23 cellular contexts compared by ENCODE assay signal in the genomic region with DNA sequence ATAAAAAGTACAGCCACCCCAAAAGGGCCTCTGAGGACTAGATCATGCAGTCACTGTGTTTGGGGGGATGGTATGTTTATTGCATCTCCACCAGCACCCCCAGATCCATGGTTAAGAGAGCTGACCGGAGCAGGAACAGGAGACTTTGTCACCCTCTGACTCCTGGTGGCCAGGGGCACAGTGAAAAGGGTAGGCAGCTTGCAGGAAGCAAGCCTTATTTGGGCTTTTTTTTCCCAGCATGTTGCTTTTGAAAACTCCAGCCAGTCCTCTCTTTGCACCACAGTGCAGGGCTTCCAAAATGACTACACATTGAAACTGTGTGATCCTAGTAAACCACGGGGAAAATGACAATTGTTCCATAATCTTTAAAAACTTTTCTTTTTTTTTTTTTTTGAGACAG. TPM values are rescaled to one million over a fixed set of nuclear protein-coding genes. Genes with fewer than 3 reads are reported as not detected.
"Had no signal": no experiment of that assay in that cellular context is flagged by ENCODE, and none has a peak within 500 bp of the region (broad histone marks: within the 10 kb centered on the region; RNA-seq: fewer than 3 reads in every experiment).

No MANE protein-coding gene starts in this region.

- H3K36me3 ChIP-seq: gastrocnemius medialis, heart right ventricle had no signal

- ATAC-seq: foreskin keratinocyte, gastrocnemius medialis, left cardiac atrium, left lung, left ventricle myocardium superior, lower lobe of right lung had no signal

- H3K4me1 ChIP-seq: esophagus muscularis mucosa, foreskin keratinocyte, gastrocnemius medialis, heart right ventricle, left lung, lower lobe of right lung had no signal

- H3K27ac ChIP-seq: coronary artery, dorsolateral prefrontal cortex, esophagus muscularis mucosa, foreskin keratinocyte, gastrocnemius medialis, heart right ventricle, left lung, lower lobe of right lung had no signal

- H3K9me3 ChIP-seq: esophagus muscularis mucosa, gastrocnemius medialis, heart right ventricle, left lung, lower lobe of right lung had no signal

- H3K27me3 ChIP-seq: dorsolateral prefrontal cortex, foreskin keratinocyte, gastrocnemius medialis, heart right ventricle, left lung had no signal

- FAIRE-seq: colon, endothelial cell of umbilical vein, islet of Langerhans, keratinocyte had no signal

- DNase-seq: dermis blood vessel endothelial cell; dorsolateral prefrontal cortex; effector CD4-positive, alpha-beta T cell; effector memory CD4-positive, alpha-beta T cell; foreskin keratinocyte; gastrocnemius medialis; glutamatergic neuron; head of caudate nucleus; heart right ventricle; hippocampal formation; left cardiac atrium; left lung; left ventricle myocardium superior; lower lobe of right lung; mesenchymal stem cell; midbrain had no signal

- H3K4me3 ChIP-seq: coronary artery, dorsolateral prefrontal cortex, esophagus muscularis mucosa, gastrocnemius medialis, heart right ventricle, left lung, lower lobe of right lung had no signal

RNA-seq across cellular contexts. Expression of a gene that starts 29.8 kb away (rescaled TPM):
- total RNA-seq: dermis blood vessel endothelial cell, endothelial cell of umbilical vein, gastrocnemius medialis, left ventricle myocardium superior, lung microvascular endothelial cell had no signal
- polyA plus RNA-seq: endothelial cell of umbilical vein had no signal
